1 cellular context compared by ENCODE assay signal in genomic region chr2:145411493-145411892, GRCh38.
TF ChIP-seq lines count a peak whose summit lies in the region.

No MANE protein-coding gene starts in this region.

TF ChIP-seq in GM12878, 131 proteins besides CTCF, POLR2A, EP300 and RAD21 (continued from another document and continues in another):
- TF ChIP-seq SKIL (IDR thresholded peaks at IDR 0.05; ENCODE audit: low read depth, poor library complexity, severe bottlenecking) (no peak), HDAC6 (IDR thresholded peaks at IDR 0.05; ENCODE audit: unreplicated experiment) (no peak), PAX8 (IDR thresholded peaks at IDR 0.05) (no peak), SMAD1 (IDR thresholded peaks at IDR 0.05; ENCODE audit: low read depth, partially characterized antibody) (no peak), MYB (IDR thresholded peaks at IDR 0.05; ENCODE audit: borderline replicate concordance, low read depth, low read length) (peak; percentile 87), MLLT1 (IDR thresholded peaks at IDR 0.05) (peak; percentile 42; the same call in 1 of the 2 replicates), CREB1 (IDR thresholded peaks at IDR 0.05; ENCODE audit: low read depth) (peak; percentile 66; the same call in 1 of the 2 replicates), NR2C2 (IDR thresholded peaks at IDR 0.05; ENCODE audit: borderline replicate concordance, control insufficient read depth, insufficient read length, low read depth) (no peak), ZBTB11 (CRISPR knock-in tag; IDR thresholded peaks at IDR 0.05) (no peak), USF1 (IDR thresholded peaks at IDR 0.05; ENCODE audit: borderline replicate concordance, extremely low read length, insufficient read depth, low read depth, low read length) (no peak), POLR2AphosphoS5 (IDR thresholded peaks at IDR 0.05; ENCODE audit: low read length) (no peak), KAT2A (conservative IDR thresholded peaks at IDR 0.05; ENCODE audit: control insufficient read depth, low read depth, low read length) (no peak), YY1 (IDR thresholded peaks at IDR 0.05; ENCODE audit: low read depth, low read length) (no peak), MYC (IDR thresholded peaks at IDR 0.05; ENCODE audit: insufficient read depth, insufficient read length, insufficient replicate concordance, low read length, severe bottlenecking) (no peak), ZNF274 (IDR thresholded peaks at IDR 0.05; ENCODE audit: insufficient read depth, insufficient read length) (no peak), MXI1 (IDR thresholded peaks at IDR 0.05; ENCODE audit: low read depth, low read length) (no peak), POU2F2 (IDR thresholded peaks at IDR 0.05; ENCODE audit: borderline replicate concordance, low read depth, low read length) (0 out of 3 replicates have a peak, but pooled peaks have one; percentile 58), NFIC (IDR thresholded peaks at IDR 0.05; ENCODE audit: low read depth, low read length) (peak; percentile 88), ZBTB33 (IDR thresholded peaks at IDR 0.05) (no peak), RCOR1 (conservative IDR thresholded peaks at IDR 0.05; ENCODE audit: low read depth, low read length) (no peak), MEF2B (IDR thresholded peaks at IDR 0.05; ENCODE audit: partially characterized antibody, poor library complexity, severe bottlenecking) (peak; percentile 20), CBFB (IDR thresholded peaks at IDR 0.05; ENCODE audit: low read depth) (peak; percentile 88; the same call in 1 of the 2 replicates), ZZZ3 (IDR thresholded peaks at IDR 0.05; ENCODE audit: control insufficient read depth, insufficient read length, low read depth) (no peak), ZBED1 (IDR thresholded peaks at IDR 0.05; ENCODE audit: borderline replicate concordance) (peak; percentile 39; the same call in 1 of the 2 replicates), TCF12 (IDR thresholded peaks at IDR 0.05; ENCODE audit: low read depth, low read length) (peak; percentile 60), REST (IDR thresholded peaks at IDR 0.05; ENCODE audit: low read depth, low read length) (no peak; the same call in 1 of the 2 replicates), HCFC1 (IDR thresholded peaks at IDR 0.05; ENCODE audit: low read length) (no peak), CEBPB (IDR thresholded peaks at IDR 0.05; ENCODE audit: borderline replicate concordance in 1 of 2, low read depth in 2 of 2, low read length in 2 of 2) (peak in 1 of 2 experiments; percentile 93; a peak in 2 of 4 replicates), TAF1 (IDR thresholded peaks at IDR 0.05; ENCODE audit: borderline replicate concordance, low read depth, low read length) (no peak), SUPT20H (IDR thresholded peaks at IDR 0.05; ENCODE audit: borderline replicate concordance, control insufficient read depth, low read depth, low read length) (no peak), ZNF384 (IDR thresholded peaks at IDR 0.05; ENCODE audit: borderline replicate concordance, low read depth, low read length) (no peak), ATF2 (IDR thresholded peaks at IDR 0.05; ENCODE audit: low read length) (peak; percentile 81), NR2C1 (IDR thresholded peaks at IDR 0.05) (no peak), SRF (IDR thresholded peaks at IDR 0.05; ENCODE audit: low read depth in 2 of 2, low read length in 2 of 2) (no peak), PKNOX1 (IDR thresholded peaks at IDR 0.05) (peak; percentile 90), ASH2L (IDR thresholded peaks at IDR 0.05; ENCODE audit: borderline replicate concordance, low read depth) (no peak), MEF2A (IDR thresholded peaks at IDR 0.05; ENCODE audit: insufficient read depth, low read depth, low read length) (peak; percentile 83), RELB (IDR thresholded peaks at IDR 0.05; ENCODE audit: low read depth) (0 out of 2 replicates have a peak, but pooled peaks have one; percentile 45), ZNF622 (IDR thresholded peaks at IDR 0.05) (no peak), NKRF (conservative IDR thresholded peaks at IDR 0.05) (no peak)
